In the genomic region with DNA sequence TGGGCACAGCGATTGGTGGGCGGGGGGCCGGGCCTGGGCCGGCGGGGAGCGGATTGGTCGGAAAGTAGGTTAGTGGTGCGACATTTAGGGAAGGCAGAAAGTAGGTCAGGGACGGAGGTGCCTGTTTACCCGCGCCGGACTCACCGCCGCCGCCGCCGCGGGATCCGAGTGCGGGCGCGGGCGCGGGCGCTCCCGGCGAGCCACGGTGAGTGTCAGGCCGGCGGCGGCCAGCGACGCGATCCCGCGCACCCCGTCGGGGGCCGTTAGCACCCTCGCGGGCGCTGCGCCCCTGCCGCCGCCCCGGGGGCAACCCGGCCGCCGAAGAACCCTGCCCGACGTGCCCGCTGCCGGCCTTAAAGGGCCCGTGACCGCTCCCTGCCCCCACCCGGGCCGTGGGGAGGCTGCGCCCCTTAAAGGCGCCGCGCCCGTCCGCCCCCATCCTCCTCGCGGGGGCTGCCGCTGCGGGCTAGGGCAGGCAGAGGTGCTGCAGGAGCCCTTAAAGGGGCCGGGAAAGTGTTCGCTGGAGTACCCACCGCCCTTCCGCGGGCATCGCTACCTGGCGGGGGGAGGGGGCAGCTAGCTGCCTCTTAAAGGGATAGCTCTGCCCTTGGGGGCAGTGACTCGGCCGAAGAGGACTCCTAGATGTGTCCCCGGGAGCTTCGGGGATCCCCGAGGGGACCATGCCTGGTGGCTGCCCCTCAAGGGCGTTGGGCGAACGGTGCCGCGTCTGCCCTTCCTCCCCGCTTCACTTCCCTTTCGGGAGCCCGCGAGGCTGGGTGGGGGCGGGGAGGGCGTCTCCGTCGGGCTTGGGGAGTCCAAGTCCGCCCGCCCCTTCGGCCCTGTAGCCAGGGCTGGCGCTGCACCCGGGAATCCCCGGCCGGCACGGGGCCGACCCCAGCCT, we compare ENCODE assay signal across 8 cellular contexts. TPM values are rescaled to one million over a fixed set of nuclear protein-coding genes. Genes with fewer than 3 reads are reported as not detected.
DNase-seq lines count a peak whose midpoint lies in the region; ATAC-seq and TF ChIP-seq lines count a peak whose summit lies in the region.

Gene BMAL1 (plus strand): TSS at position 72 of the 901 bp plus-strand sequence. CDS start 76,519 bp downstream, outside the sequence.

- peak within 1 kb of the TSS; percentile 56 for H3K27ac ChIP-seq in GM23248
- peak within 1 kb of the TSS; percentile 60; the same call in 1 of the 2 replicates for H3K27ac ChIP-seq in MM.1S (ENCODE audit: low read length)
- H3K27ac ChIP-seq in naive thymus-derived CD4-positive, alpha-beta T cell (ENCODE audit: low read depth, low read length), result peak within 1 kb of the TSS; percentile 81
- H3K27ac ChIP-seq in stomach smooth muscle (ENCODE audit: low read length), result peak within 1 kb of the TSS; percentile 95

- H4K20me1 ChIP-seq in GM23248 (ENCODE audit: insufficient read depth) (peaks cover 3% of the 10 kb centered on the region; the same call in 1 of the 2 replicates), MM.1S (ENCODE audit: insufficient read depth, low read length) (no peaks in the 10 kb centered on the region)

- peaks cover 51% of the 10 kb centered on the region for H3K79me2 ChIP-seq in GM23248 (ENCODE audit: insufficient read depth)
- peaks cover 47% of the 10 kb centered on the region for H3K79me2 ChIP-seq in MM.1S (ENCODE audit: low read length)

- H3K36me3 Mint-ChIP-seq in naive thymus-derived CD4-positive, alpha-beta T cell, result peaks cover 0 to 11% (median 0%) of the 10 kb centered on the region in 5 donors

- peak within 1 kb of the TSS; percentile 72 to 97 (median 91) for H3K27ac Mint-ChIP-seq in naive thymus-derived CD4-positive, alpha-beta T cell

- peaks cover 20% of the 10 kb centered on the region for H3K4me1 ChIP-seq in GM23248 (ENCODE audit: insufficient read depth)
- peaks cover 7% of the 10 kb centered on the region for H3K4me1 ChIP-seq in MM.1S (ENCODE audit: low read length)
- H3K4me1 ChIP-seq in naive thymus-derived CD4-positive, alpha-beta T cell (ENCODE audit: control insufficient read depth in 2 of 2, insufficient read depth in 2 of 2, low read length in 2 of 2), result peaks cover 26 to 32% of the 10 kb centered on the region in 2 donors
- peaks cover 20% of the 10 kb centered on the region for H3K4me1 ChIP-seq in stomach smooth muscle (ENCODE audit: control insufficient read depth, insufficient read depth, low read length)

- H3K27me3 Mint-ChIP-seq in naive thymus-derived CD4-positive, alpha-beta T cell, result peaks cover 0 to 43% (median 0%) of the 10 kb centered on the region in 5 donors

- H2AFZ ChIP-seq in GM23248, result peak within 1 kb of the TSS; percentile 96
- peak within 1 kb of the TSS; percentile 98 for H2AFZ ChIP-seq in MM.1S (ENCODE audit: low read length)

- no peaks in the 10 kb centered on the region for H3K36me3 ChIP-seq in GM23248 (ENCODE audit: low read depth)
- no peaks in the 10 kb centered on the region for H3K36me3 ChIP-seq in MM.1S (replicated peaks; ENCODE audit: insufficient read depth, low read length)
- peaks cover 0 to 4% (median 0%) of the 10 kb centered on the region in 3 experiments for H3K36me3 ChIP-seq in naive thymus-derived CD4-positive, alpha-beta T cell (ENCODE audit: control insufficient read depth in 2 of 3, insufficient read depth in 3 of 3, low read length in 3 of 3)
- H3K36me3 ChIP-seq in stomach smooth muscle (ENCODE audit: control insufficient read depth in 2 of 2, insufficient read depth in 2 of 2, low read length in 2 of 2), result no peaks in the 10 kb centered on the region

- DNase-seq in GM12865 (ENCODE audit: low read depth), result peak; percentile 79
- DNase-seq in GM23248, result peak; percentile 67
- DNase-seq in MM.1S, result peak; percentile 51
- peak; percentile 56 for DNase-seq in activated CD8-positive, alpha-beta memory T cell treated with anti-CD3 and anti-CD28 coated beads, Interleukin-2, amount 50 U/mL, for 4 hours
- DNase-seq in epithelial cell of esophagus (ENCODE audit: low read depth), result peak; percentile 15
- peak in 7 of 9 donors; percentile 48 to 66 (median 53) for DNase-seq in naive thymus-derived CD4-positive, alpha-beta T cell
- DNase-seq in AML-193 (lab: John Stamatoyannopoulos, UW), result no peak

- 1% methylated on average over 60 to 64 of the region's 101 CpGs for WGBS in GM23248 (ENCODE audit: low coverage in 1 of 2, low lambda C conversion rate in 2 of 2, missing lambda C conversion rate in 2 of 2), 2 experiments

- H3K4me1 Mint-ChIP-seq in naive thymus-derived CD4-positive, alpha-beta T cell, result peaks cover 40 to 55% (median 48%) of the 10 kb centered on the region in 7 donors

- H3F3A ChIP-seq in GM23248 (ENCODE audit: insufficient read depth) (peaks cover 25% of the 10 kb centered on the region), MM.1S (ENCODE audit: insufficient read depth, low read length) (peaks cover 4% of the 10 kb centered on the region; the same call in 1 of the 2 replicates)

- intact Hi-C loops in naive thymus-derived CD4-positive, alpha-beta T cell (cut with micrococcal nuclease), result loop anchor here (1.0 to 5.0 kb wide), 15 partner anchors 9 to 1613 kb away; partner anchors contain the start of genes BTBD10 (in 2 of the 2), FAR1 (in 2 of the 2), USP47 (in 2 of the 2) and MICAL2 (in 1 of the 2)

- ATAC-seq in naive thymus-derived CD4-positive, alpha-beta T cell, result peak; percentile 21

- H3K9ac ChIP-seq in GM23248 (peak within 1 kb of the TSS; percentile 83), MM.1S (ENCODE audit: low read length) (peak within 1 kb of the TSS; percentile 67), stomach smooth muscle (ENCODE audit: low read length in 2 of 2) (peak within 1 kb of the TSS; percentile 80 to 90)

- TF ChIP-seq CTCF in GM12865 (IDR thresholded peaks at IDR 0.05; ENCODE audit: insufficient read depth, low read depth, low read length, missing control alignments), result no peak
- no peak for TF ChIP-seq CTCF in MM.1S (IDR thresholded peaks at IDR 0.05; ENCODE audit: low read length)
- TF ChIP-seq CTCF in epithelial cell of esophagus (IDR thresholded peaks at IDR 0.05; ENCODE audit: insufficient read depth, low read depth, low read length, missing control alignments), result no peak

- H3K27me3 ChIP-seq in GM23248 (replicated peaks; ENCODE audit: insufficient read depth) (no peaks in the 10 kb centered on the region), MM.1S (replicated peaks; ENCODE audit: insufficient read depth, low read length) (peaks cover 9% of the 10 kb centered on the region), stomach smooth muscle (ENCODE audit: control insufficient read depth in 1 of 2, insufficient read depth in 2 of 2, low read length in 2 of 2) (no peaks in the 10 kb centered on the region)
- no peaks in the 10 kb centered on the region for H3K27me3 ChIP-seq in naive thymus-derived CD4-positive, alpha-beta T cell (ENCODE audit: control insufficient read depth in 2 of 2, insufficient read depth in 2 of 2, low read length in 2 of 2)

- H3K9me3 ChIP-seq in GM23248 (ENCODE audit: low read depth) (no peaks in the 10 kb centered on the region), MM.1S (replicated peaks; ENCODE audit: insufficient read depth, low read length) (no peaks in the 10 kb centered on the region), stomach smooth muscle (ENCODE audit: control insufficient read depth in 2 of 2, low read length in 2 of 2) (no peaks in the 10 kb centered on the region)
- H3K9me3 ChIP-seq in naive thymus-derived CD4-positive, alpha-beta T cell (ENCODE audit: control insufficient read depth in 2 of 3, low read length in 3 of 3), result no peaks in the 10 kb centered on the region

- in situ Hi-C loops in GM23248 (cut with MboI), result no loop called here

- no peaks in the 10 kb centered on the region for H3K9me3 Mint-ChIP-seq in naive thymus-derived CD4-positive, alpha-beta T cell

- H3K4me2 ChIP-seq in GM23248 (ENCODE audit: unreplicated experiment) (peak within 1 kb of the TSS; percentile 98), MM.1S (ENCODE audit: low read depth, low read length) (peak within 1 kb of the TSS; percentile 92)

- H3K4me3 ChIP-seq in GM12865 (ENCODE audit: low read depth, low read length), result peak within 1 kb of the TSS; percentile 98
- H3K4me3 ChIP-seq in GM23248, result peak within 1 kb of the TSS; percentile 86
- H3K4me3 ChIP-seq in MM.1S (ENCODE audit: low read length), result peak within 1 kb of the TSS; percentile 97
- H3K4me3 ChIP-seq in epithelial cell of esophagus (ENCODE audit: low read length), result peak within 1 kb of the TSS; percentile 88
- H3K4me3 ChIP-seq in naive thymus-derived CD4-positive, alpha-beta T cell (ENCODE audit: low read length), result peak within 1 kb of the TSS; percentile 83
- H3K4me3 ChIP-seq in stomach smooth muscle (ENCODE audit: low read length in 2 of 2), result peak within 1 kb of the TSS; percentile 93

- peak within 1 kb of the TSS; percentile 95 to 99 (median 97) for H3K4me3 Mint-ChIP-seq in naive thymus-derived CD4-positive, alpha-beta T cell

- CTCF ChIA-PET in naive thymus-derived CD4-positive, alpha-beta T cell (lab: Charles Lee), result interaction anchor here (1.8 kb wide), 1 partner anchor 58 kb away, joined by 6 read pairs; no protein-coding TSS in a partner anchor

- H3K9me2 ChIP-seq in GM23248 (ENCODE audit: insufficient read depth), result no peaks in the 10 kb centered on the region
- no peaks in the 10 kb centered on the region for H3K9me2 ChIP-seq in MM.1S (replicated peaks; ENCODE audit: insufficient read depth, low read length)

- POLR2A ChIA-PET in naive thymus-derived CD4-positive, alpha-beta T cell (lab: Charles Lee), result interaction anchor here (0.5 to 2.6 kb wide), 8 partner anchors 9 to 185 kb away, joined by 3 to 11 read pairs (median 4); no protein-coding TSS in a partner anchor

RNA-seq across cellular contexts. Expression of gene BMAL1, which starts in this region (rescaled TPM):
- total RNA-seq in GM23248 (2014; rRNA removed; shearing (Covaris generic)), result 41.7 and 66.5 TPM in 2 replicates
- 31.9 and 34.9 TPM in 2 replicates for polyA plus RNA-seq in GM23248 (2016; fragmentation: Nextera tagmentation; extraction: Ambion mirVana)
- total RNA-seq in naive thymus-derived CD4-positive, alpha-beta T cell, result 10 to 100 TPM; 36.1 to 88.3 (median 68.4) TPM
- polyA plus RNA-seq in naive thymus-derived CD4-positive, alpha-beta T cell, result 10 to 100 TPM; 12.8 to 16.3 TPM

Comparison
In these comparisons a context has a peak if more than half of its experiments do, and no peak if none do; other contexts are left out.
1. DNase-seq: peak in GM12865 (single experiment), GM23248 (single experiment), MM.1S (single experiment), activated CD8-positive, alpha-beta memory T cell treated with anti-CD3 and anti-CD28 coated beads, Interleukin-2, amount 50 U/mL, for 4 hours (single experiment), epithelial cell of esophagus (single experiment) and naive thymus-derived CD4-positive, alpha-beta T cell (7 of 9); none in AML-193 (0 of 2).
2. Peak in every context shown above with its lines, with median percentiles within 50 percentile points of each other: H3K4me3 ChIP-seq, H3K27ac ChIP-seq and H3K9ac ChIP-seq.